ENCODE assay signal across 22 cellular contexts in genomic region chr20:62634330-62634967, GRCh38. TPM values are rescaled to one million over a fixed set of nuclear protein-coding genes. Genes with fewer than 3 reads are reported as not detected.
DNase-seq lines count a peak whose midpoint lies in the region; ATAC-seq, FAIRE-seq and TF ChIP-seq lines count a peak whose summit lies in the region.
"Had no signal": no experiment of that assay in that cellular context is flagged by ENCODE, and none has a peak within 500 bp of the region (broad histone marks: within the 10 kb centered on the region; RNA-seq: fewer than 3 reads in every experiment).

No MANE protein-coding gene starts in this region.

- H3K27me3 ChIP-seq in GM23338 (ENCODE audit: insufficient read depth) (no peaks in the 10 kb centered on the region), neuronal stem cell (ENCODE audit: control insufficient read depth in 3 of 3, insufficient read depth in 3 of 3, low read depth in 1 of 3, low read length in 3 of 3) (peaks cover 0 to 76% (median 2%) of the 10 kb centered on the region in 3 experiments), smooth muscle cell (ENCODE audit: low read depth) (no peaks in the 10 kb centered on the region)
- H3K27me3 ChIP-seq: MG63 had no signal

- H3K36me3 ChIP-seq in GM23338 (ENCODE audit: insufficient read depth) (no peaks in the 10 kb centered on the region), neuronal stem cell (replicated peaks in 1 of 2; ENCODE audit: control insufficient read depth in 2 of 2, insufficient read depth in 2 of 2, low read length in 2 of 2) (no peaks in the 10 kb centered on the region), smooth muscle cell (ENCODE audit: low read depth) (no peaks in the 10 kb centered on the region)
- H3K36me3 ChIP-seq: MG63 had no signal

- H3K9me2 ChIP-seq in GM23338 (ENCODE audit: insufficient read depth) = no peaks in the 10 kb centered on the region

- H3K36me3 Mint-ChIP-seq in GM23338 (ENCODE audit: low read depth) = no peaks in the 10 kb centered on the region; the same call in 2 of the 3 replicates
- H3K36me3 Mint-ChIP-seq in activated CD4-positive, alpha-beta T cell treated with anti-CD3 and anti-CD28 coated beads, Interleukin-2, amount 10 ng/mL, durations not matched to agents 7 days and 5 days (ENCODE audit: low read depth) = no peaks in the 10 kb centered on the region
- H3K36me3 Mint-ChIP-seq: CD4-positive, alpha-beta memory T cell had no signal

- H3K27ac Mint-ChIP-seq in GM23338 = no peak overlapping the region
- H3K27ac Mint-ChIP-seq in activated CD4-positive, alpha-beta T cell treated with anti-CD3 and anti-CD28 coated beads, Interleukin-2, amount 10 ng/mL, durations not matched to agents 7 days and 5 days = no peak overlapping the region
- H3K27ac Mint-ChIP-seq: CD4-positive, alpha-beta memory T cell had no signal

- peak; percentile 11; the same call in 1 of the 3 replicates for ATAC-seq in GM23338
- ATAC-seq: A549 had no signal

- H3F3A ChIP-seq in GM23338 (replicated peaks; ENCODE audit: low read depth) (no peaks in the 10 kb centered on the region), smooth muscle cell (ENCODE audit: low read depth) (no peaks in the 10 kb centered on the region)

- WGBS in neuronal stem cell (ENCODE audit: extremely low coverage in 2 of 2, insufficient read length in 2 of 2, insufficient replicate concordance in 1 of 2), 2 donors = no CpG with 5 or more reads among the region's 17 CpGs
- 94% methylated on average over 13 of the region's 17 CpGs for WGBS in smooth muscle cell (ENCODE audit: low lambda C conversion rate)

- H3K4ac ChIP-seq in neuronal stem cell (ENCODE audit: low read length) = no peak overlapping the region

- CTCF ChIA-PET in activated CD4-positive, alpha-beta T cell treated with anti-CD3 and anti-CD28 coated beads, Interleukin-2, amount 10 ng/mL, durations not matched to agents 7 days and 5 days (lab: Charles Lee) = interaction anchor here (0.7 to 1.2 kb wide), 2 partner anchors 95 to 135 kb away, joined by 3 to 4 read pairs; no protein-coding TSS in a partner anchor

- peak; percentile 20 for FAIRE-seq in HTR-8/SVneo (lab: Jason Lieb, UNC)
- FAIRE-seq: A549, GM12891 had no signal

- TF ChIP-seq CTCF in GM23338 (conservative IDR thresholded peaks at IDR 0.05; ENCODE audit: low read depth in 2 of 2) (no peak), smooth muscle cell (IDR thresholded peaks at IDR 0.05; ENCODE audit: borderline replicate concordance, insufficient read depth, poor library complexity, severe bottlenecking) (no peak)

- H3K18ac ChIP-seq in neuronal stem cell (ENCODE audit: low read length) = peak overlapping the region; percentile 60

- peaks cover 11% of the 10 kb centered on the region for H3K27me3 Mint-ChIP-seq in GM23338 (ENCODE audit: insufficient read depth, low read depth, poor library complexity)
- peaks cover 34% of the 10 kb centered on the region for H3K27me3 Mint-ChIP-seq in activated CD4-positive, alpha-beta T cell treated with anti-CD3 and anti-CD28 coated beads, Interleukin-2, amount 10 ng/mL, durations not matched to agents 7 days and 5 days

- H3K4me1 ChIP-seq in GM23338 (ENCODE audit: insufficient read depth) = peaks cover 8% of the 10 kb centered on the region; the same call in 1 of the 2 replicates
- H3K4me1 ChIP-seq in neuronal stem cell (ENCODE audit: control insufficient read depth in 2 of 2, insufficient read depth in 1 of 2, low read depth in 1 of 2, low read length in 2 of 2) = peaks cover 0 to 7% of the 10 kb centered on the region in 2 donors
- no peaks in the 10 kb centered on the region for H3K4me1 ChIP-seq in smooth muscle cell (ENCODE audit: low read depth)
- H3K4me1 ChIP-seq: A549 had no signal

- H3K79me2 ChIP-seq in GM23338 (replicated peaks; ENCODE audit: insufficient read depth) = no peaks in the 10 kb centered on the region
- no peaks in the 10 kb centered on the region for H3K79me2 ChIP-seq in smooth muscle cell (ENCODE audit: low read depth)

- H3K4me3 Mint-ChIP-seq in GM23338 = no peak overlapping the region
- no peak overlapping the region for H3K4me3 Mint-ChIP-seq in activated CD4-positive, alpha-beta T cell treated with anti-CD3 and anti-CD28 coated beads, Interleukin-2, amount 10 ng/mL, durations not matched to agents 7 days and 5 days
- H3K4me3 Mint-ChIP-seq: CD4-positive, alpha-beta memory T cell had no signal

- H4K8ac ChIP-seq in neuronal stem cell (ENCODE audit: low read depth, low read length) = no peak overlapping the region

- H2BK12ac ChIP-seq in neuronal stem cell (ENCODE audit: low read length) = no peak overlapping the region

- peaks cover 19% of the 10 kb centered on the region for H3K4me1 Mint-ChIP-seq in GM23338
- H3K4me1 Mint-ChIP-seq in activated CD4-positive, alpha-beta T cell treated with anti-CD3 and anti-CD28 coated beads, Interleukin-2, amount 10 ng/mL, durations not matched to agents 7 days and 5 days = peaks cover 29% of the 10 kb centered on the region

- no peaks in the 10 kb centered on the region for H3K9me3 Mint-ChIP-seq in GM23338
- H3K9me3 Mint-ChIP-seq in activated CD4-positive, alpha-beta T cell treated with anti-CD3 and anti-CD28 coated beads, Interleukin-2, amount 10 ng/mL, durations not matched to agents 7 days and 5 days = no peaks in the 10 kb centered on the region

- no peak overlapping the region for H3K4me2 ChIP-seq in GM23338
- no peak overlapping the region for H3K4me2 ChIP-seq in neuronal stem cell (ENCODE audit: insufficient read depth, low read length, poor library complexity, severe bottlenecking)
- peak overlapping the region; percentile 7 for H3K4me2 ChIP-seq in smooth muscle cell
- H3K4me2 ChIP-seq: A549 had no signal

- H3K27ac ChIP-seq in GM23338 (ENCODE audit: low read depth) = no peak overlapping the region
- no peak overlapping the region for H3K27ac ChIP-seq in neuronal stem cell (replicated peaks; ENCODE audit: low read length)
- peak overlapping the region; percentile 62 for H3K27ac ChIP-seq in smooth muscle cell (ENCODE audit: low read depth)
- H3K27ac ChIP-seq: A549 had no signal

- no peak overlapping the region for H3K23ac ChIP-seq in neuronal stem cell (ENCODE audit: low read depth, low read length, poor library complexity)

- H3K4me3 ChIP-seq in GM23338 (no peak overlapping the region), neuronal stem cell (ENCODE audit: low read length in 2 of 2) (no peak overlapping the region), smooth muscle cell (no peak overlapping the region)
- H3K4me3 ChIP-seq: A549, MG63 had no signal

- H3K79me1 ChIP-seq in neuronal stem cell (ENCODE audit: low read depth, low read length) = no peaks in the 10 kb centered on the region

- H3K9me3 ChIP-seq in neuronal stem cell (replicated peaks in 1 of 2; ENCODE audit: control insufficient read depth in 2 of 2, insufficient read depth in 1 of 2, low read depth in 1 of 2, low read length in 2 of 2) = no peaks in the 10 kb centered on the region
- no peaks in the 10 kb centered on the region for H3K9me3 ChIP-seq in smooth muscle cell (replicated peaks; ENCODE audit: low read depth)
- H3K9me3 ChIP-seq: A549, MG63 had no signal

- H2AFZ ChIP-seq in GM23338 (peak overlapping the region; percentile 56; the same call in 1 of the 2 replicates), neuronal stem cell (ENCODE audit: low read length) (no peak overlapping the region), smooth muscle cell (ENCODE audit: low read depth) (no peak overlapping the region)

- no peak overlapping the region for H2BK120ac ChIP-seq in neuronal stem cell (ENCODE audit: low read depth, low read length)

- peak overlapping the region; percentile 10 for H2BK5ac ChIP-seq in neuronal stem cell (ENCODE audit: low read length)

- H4K91ac ChIP-seq in neuronal stem cell (ENCODE audit: low read depth, low read length, poor library complexity) = no peak overlapping the region

- no peak overlapping the region for H3K14ac ChIP-seq in neuronal stem cell (ENCODE audit: low read length)

- peak overlapping the region; percentile 77 for H2AK5ac ChIP-seq in neuronal stem cell (ENCODE audit: low read depth, low read length)

- POLR2A ChIA-PET in activated CD4-positive, alpha-beta T cell treated with anti-CD3 and anti-CD28 coated beads, Interleukin-2, amount 10 ng/mL, durations not matched to agents 7 days and 5 days (lab: Charles Lee) = no interaction called here

- no peak overlapping the region for H3K9ac ChIP-seq in neuronal stem cell (ENCODE audit: low read depth, low read length, poor library complexity)
- H3K9ac ChIP-seq in smooth muscle cell (ENCODE audit: low read depth) = no peak overlapping the region

- no peak for DNase-seq in GM23338 (ENCODE audit: low spot score)
- DNase-seq in HTR-8/SVneo (ENCODE audit: insufficient read length, low spot score) = no peak
- DNase-seq in neuronal stem cell (ENCODE audit: low spot score) = no peak
- no peak for DNase-seq in smooth muscle cell (lab: John Stamatoyannopoulos, UW; ENCODE audit: unreplicated experiment)
- DNase-seq in HCEC 1CT = no peak
- no peak for DNase-seq in activated CD4-positive, alpha-beta T cell treated with anti-CD3 and anti-CD28 coated beads, Interleukin-2, amount 10 ng/mL, durations not matched to agents 7 days and 5 days
- DNase-seq in COLO829 (ENCODE audit: low spot score) = no peak
- DNase-seq: C1 segment of cervical spinal cord, DMS79 treated with DMSO at 0.1 percent for 48 hours, GF-D8, GOT3, KBM-7, MG63, NCI-H1105 treated with DMSO at 0.1 percent for 48 hours, NCI-H146, NCI-H1930, NCI-H2107, NCI-H524, NCI-H774 had no signal

- no peaks in the 10 kb centered on the region for H4K20me1 ChIP-seq in GM23338 (replicated peaks; ENCODE audit: insufficient read depth)
- no peaks in the 10 kb centered on the region for H4K20me1 ChIP-seq in smooth muscle cell (ENCODE audit: low read depth)

- H2BK15ac ChIP-seq in neuronal stem cell (ENCODE audit: low read length) = peak overlapping the region; percentile 69

TF ChIP-seq in GM23338, 12 proteins besides CTCF, POLR2A, EP300 and RAD21:
- TF ChIP-seq JUNB (IDR thresholded peaks at IDR 0.05; ENCODE audit: unreplicated experiment) = no peak
- TF ChIP-seq ZNF114 (CRISPR knock-in tag; IDR thresholded peaks at IDR 0.05) = no peak

RNA-seq across cellular contexts. Expression of gene SLCO4A1, which starts 7.9 kb away (rescaled TPM):
- 38.3 and 41.6 TPM in 2 replicates for total RNA-seq in GM23338 (2014; rRNA removed; shearing (Covaris generic))
- 27.2 and 28.5 TPM in 2 replicates for polyA plus RNA-seq in GM23338 (2016; fragmentation: Nextera tagmentation; extraction: Ambion mirVana)
- polyA plus RNA-seq in neuronal stem cell (2013, experiment 1 of 2) = 3.5 TPM
- polyA plus RNA-seq in neuronal stem cell (2013, experiment 2 of 2) = 3.9 TPM
- total RNA-seq in smooth muscle cell = 0.18 and 0.81 TPM in 2 replicates
- 1.4 and 1.7 TPM in 2 replicates for polyA plus RNA-seq in smooth muscle cell
- 10 to 100 TPM; 54.2 to 55.2 TPM for total RNA-seq in activated CD4-positive, alpha-beta T cell treated with anti-CD3 and anti-CD28 coated beads, Interleukin-2, amount 10 ng/mL, durations not matched to agents 7 days and 5 days

Comparison
In these comparisons a context has a peak if more than half of its experiments do, and no peak if none do; other contexts are left out.
1. RNA of gene SLCO4A1, which starts 7.9 kb away (total RNA-seq): 54.2 to 55.2 TPM in activated CD4-positive, alpha-beta T cell treated with anti-CD3 and anti-CD28 coated beads, Interleukin-2, amount 10 ng/mL, durations not matched to agents 7 days and 5 days and 38.3 to 41.6 TPM in GM23338; 0.18 to 0.81 TPM in smooth muscle cell; every median in the first group is over 10 times any median in the second.